Comparison of ENCODE assay signal across 8 cellular contexts in genomic region chr5:80191991-80192398, GRCh38.
A peak's percentile ranks its signal among the peaks of the same experiment; 100 is the strongest.
DNase-seq lines count a peak whose midpoint lies in the region; TF ChIP-seq lines count a peak whose summit lies in the region.

No MANE protein-coding gene starts in this region.

- H3K27ac Mint-ChIP-seq in MCF 10A (ENCODE audit: low read depth, unreplicated experiment) (no peak overlapping the region), type B pancreatic cell (peak overlapping the region; percentile 84)

- no peak for TF ChIP-seq CTCF in breast epithelium (IDR thresholded peaks at IDR 0.05)
- no peak for TF ChIP-seq CTCF in MCF 10A (IDR thresholded peaks at IDR 0.05; ENCODE audit: unreplicated experiment)
- TF ChIP-seq CTCF in type B pancreatic cell (conservative IDR thresholded peaks at IDR 0.05) = no peak

- H3K9me3 Mint-ChIP-seq in MCF 10A (ENCODE audit: unreplicated experiment) = no peaks in the 10 kb centered on the region
- no peaks in the 10 kb centered on the region for H3K9me3 Mint-ChIP-seq in type B pancreatic cell

- no peaks in the 10 kb centered on the region for H3K9me3 ChIP-seq in breast epithelium

- POLR2A ChIA-PET in MCF 10A (lab: Yijun Ruan, JAX) = no interaction called here

- H3K27me3 Mint-ChIP-seq in MCF 10A (ENCODE audit: insufficient read depth, unreplicated experiment) (no peaks in the 10 kb centered on the region), type B pancreatic cell (no peaks in the 10 kb centered on the region)

- H3K27ac ChIP-seq in breast epithelium = peak overlapping the region; percentile 64 to 72

- intact Hi-C loops in breast epithelium (cut with DNase I; ENCODE audit: low total_unique reads) (loop anchor here (5.0 kb wide), 1 partner anchor 60 kb away; no protein-coding TSS in a partner anchor), MCF 10A (cut with micrococcal nuclease) (no loop called here)

- H3K27me3 ChIP-seq in breast epithelium = no peaks in the 10 kb centered on the region

- peaks cover 7 to 28% of the 10 kb centered on the region in 2 donors for H3K4me1 ChIP-seq in breast epithelium

- no peak overlapping the region for H3K4me3 ChIP-seq in breast epithelium

- DNase-seq in breast epithelium (ENCODE audit: low spot score in 2 of 2) (no peak), MCF 10A (ENCODE audit: unreplicated experiment) (no peak), astrocyte of the hippocampus (ENCODE audit: low read depth, low spot score) (peak; percentile 74), middle frontal gyrus (ENCODE audit: extremely low spot score, low spot score) (peak; percentile 51), type B pancreatic cell (ENCODE audit: extremely low spot score, unreplicated experiment) (no peak), NCI-H1417 treated with DMSO at 0.1 percent for 48 hours (lab: John Stamatoyannopoulos, UW) (no peak), NCI-H526 (lab: John Stamatoyannopoulos, UW) (no peak)
- no peak for DNase-seq in NK-92 treated with Interleukin-12 subunit alpha and Interleukin-12 subunit beta, amount 100 ng/mL, for 24 hours (lab: John Stamatoyannopoulos, UW)

- no peak for TF ChIP-seq POLR2A in breast epithelium (IDR thresholded peaks at IDR 0.05)

- H3K4me1 Mint-ChIP-seq in MCF 10A (ENCODE audit: insufficient read depth, unreplicated experiment) (peaks cover 21% of the 10 kb centered on the region), type B pancreatic cell (ENCODE audit: unreplicated experiment) (peaks cover 56% of the 10 kb centered on the region)

- CTCF ChIA-PET in MCF 10A (lab: Yijun Ruan, JAX) = interaction anchor here (0.6 kb wide), 1 partner anchor 95 kb away, joined by 3 read pairs; no protein-coding TSS in a partner anchor

- H3K36me3 Mint-ChIP-seq in MCF 10A (ENCODE audit: insufficient read depth, unreplicated experiment) = peaks cover 10% of the 10 kb centered on the region
- H3K36me3 Mint-ChIP-seq in type B pancreatic cell = peaks cover 10% of the 10 kb centered on the region

- no peaks in the 10 kb centered on the region for H3K36me3 ChIP-seq in breast epithelium

- BruUV-seq in MCF 10A (replicated peaks; lab: Mats Ljungman, UMichigan) = no TSS peak

- H3K4me3 Mint-ChIP-seq in MCF 10A (ENCODE audit: unreplicated experiment) (no peak overlapping the region), type B pancreatic cell (peak overlapping the region; percentile 47)

Comparison
In these comparisons a context has a peak if more than half of its experiments do, and no peak if none do; other contexts are left out.
1. DNase-seq: peak in astrocyte of the hippocampus (single experiment) and middle frontal gyrus (single experiment); none in breast epithelium (0 of 2), MCF 10A (single experiment), type B pancreatic cell (single experiment), NK-92 treated with Interleukin-12 subunit alpha and Interleukin-12 subunit beta, amount 100 ng/mL, for 24 hours (single experiment), NCI-H1417 treated with DMSO at 0.1 percent for 48 hours (single experiment) and NCI-H526 (0 of 2).